In the genomic region with DNA sequence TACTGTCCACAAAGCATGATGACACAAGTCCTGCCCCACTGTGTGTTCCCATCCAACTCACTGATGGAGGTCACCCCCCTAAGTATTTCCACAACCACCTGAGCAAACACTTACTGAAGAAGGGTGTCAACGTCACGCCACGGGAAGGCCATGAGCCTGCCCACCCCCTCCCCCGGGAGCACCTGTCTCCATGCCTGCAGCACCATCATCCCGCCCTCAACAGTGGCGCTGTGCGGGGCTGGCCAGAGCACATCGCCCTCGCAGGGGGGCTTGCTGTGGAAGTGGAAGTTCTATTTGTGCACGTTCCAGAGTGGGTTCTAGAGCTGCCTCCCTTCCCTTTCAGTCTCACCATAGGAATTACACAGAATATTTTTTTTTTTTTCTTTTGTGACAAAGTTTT, we compare ENCODE assay signal across 31 cellular contexts. TPM values are rescaled to one million over a fixed set of nuclear protein-coding genes. Genes with fewer than 3 reads are reported as not detected.
"Had no signal": no experiment of that assay in that cellular context is flagged by ENCODE, and none has a peak within 500 bp of the region (broad histone marks: within the 10 kb centered on the region; RNA-seq: fewer than 3 reads in every experiment).

No MANE protein-coding gene starts in this region.

- DNase-seq: activated CD4-positive, alpha-beta T cell treated with anti-CD3 and anti-CD28 coated beads for 1 hour; activated CD4-positive, alpha-beta T cell treated with anti-CD3 and anti-CD28 coated beads, Interleukin-2, amount 50 U/mL, for 1 hour; activated CD8-positive, alpha-beta T cell treated with anti-CD3 and anti-CD28 coated beads for 36 hours; activated gamma-delta T cell treated with Interleukin-2 at 50 U/mL for 16 hours; activated naive CD4-positive, alpha-beta T cell treated with anti-CD3 and anti-CD28 coated beads, Interleukin-2, amount 50 U/mL, for 16 hours; activated T-cell treated with anti-CD3 and anti-CD28 coated beads, Interleukin-2, amount 50 U/mL, for 4 hours; central memory CD4-positive, alpha-beta T cell; left cardiac atrium; left ventricle myocardium superior; nucleus accumbens; pancreas; psoas muscle; stimulated activated CD4-positive, alpha-beta T cell treated with anti-CD3 and anti-CD28 coated beads, Interleukin-1b, Interleukin-23, amount 100 ng/mL, for 48 hours; stimulated activated CD4-positive, alpha-beta T cell treated with anti-CD3 and anti-CD28 coated beads, Interleukin-4, amount 100 ng/mL, for 4 hours; stimulated activated CD8-positive, alpha-beta memory T cell treated with anti-CD3 and anti-CD28 coated beads, Interleukin-4, amount 100 ng/mL, for 48 hours; stomach; T1000; thyroid gland; upper lobe of right lung had no signal

- H3K4me3 Mint-ChIP-seq: activated CD8-positive, alpha-beta T cell treated with anti-CD3 and anti-CD28 coated beads for 36 hours; activated T-cell treated with anti-CD3 and anti-CD28 coated beads, Interleukin-2, amount 50 U/mL, for 4 hours; activated T-helper 17 cell treated with anti-CD3 and anti-CD28 coated beads, Interleukin-2, amount 50 U/mL, for 72 hours; stimulated activated memory B cell treated with anti-CD40 and anti-IgM and Interleukin-4, amounts not matched to agents 10 μg/mL and 1 μg/mL and 100 μg/mL, for 72 hours; WTC11 had no signal

- H3K27ac Mint-ChIP-seq: activated CD8-positive, alpha-beta T cell treated with anti-CD3 and anti-CD28 coated beads for 36 hours; activated T-helper 17 cell treated with anti-CD3 and anti-CD28 coated beads, Interleukin-2, amount 50 U/mL, for 72 hours; nephron; stimulated activated memory B cell treated with anti-CD40 and anti-IgM and Interleukin-4, amounts not matched to agents 10 μg/mL and 1 μg/mL and 100 μg/mL, for 72 hours; WTC11 had no signal

- H3K4me3 ChIP-seq: breast epithelium, gastroesophageal sphincter, hepatocyte, pancreas, psoas muscle, smooth muscle cell, stomach, thyroid gland, upper lobe of right lung had no signal

- H3K4me2 ChIP-seq: hepatocyte, smooth muscle cell had no signal

- H2AFZ ChIP-seq: hepatocyte had no signal

- H3K36me3 ChIP-seq: breast epithelium had no signal

- H3K4me1 Mint-ChIP-seq: activated T-helper 17 cell treated with anti-CD3 and anti-CD28 coated beads, Interleukin-2, amount 50 U/mL, for 72 hours had no signal

- H3K9me3 ChIP-seq: breast epithelium, gastroesophageal sphincter, pancreas, psoas muscle, stomach, thyroid gland, upper lobe of right lung had no signal

- H3K27ac ChIP-seq: breast epithelium, gastroesophageal sphincter, hepatocyte, pancreas, psoas muscle, stomach, thyroid gland, upper lobe of right lung had no signal

- H3K9me3 Mint-ChIP-seq: activated CD8-positive, alpha-beta T cell treated with anti-CD3 and anti-CD28 coated beads for 36 hours; activated T-cell treated with anti-CD3 and anti-CD28 coated beads, Interleukin-2, amount 50 U/mL, for 4 hours; activated T-helper 17 cell treated with anti-CD3 and anti-CD28 coated beads, Interleukin-2, amount 50 U/mL, for 72 hours; nephron; stimulated activated memory B cell treated with anti-CD40 and anti-IgM and Interleukin-4, amounts not matched to agents 10 μg/mL and 1 μg/mL and 100 μg/mL, for 72 hours; WTC11 had no signal

- H3K27me3 ChIP-seq: breast epithelium, gastroesophageal sphincter, hepatocyte, pancreas, stomach, thyroid gland, upper lobe of right lung had no signal

- H3K27me3 Mint-ChIP-seq: activated CD8-positive, alpha-beta T cell treated with anti-CD3 and anti-CD28 coated beads for 36 hours; activated T-helper 17 cell treated with anti-CD3 and anti-CD28 coated beads, Interleukin-2, amount 50 U/mL, for 72 hours; stimulated activated memory B cell treated with anti-CD40 and anti-IgM and Interleukin-4, amounts not matched to agents 10 μg/mL and 1 μg/mL and 100 μg/mL, for 72 hours had no signal

RNA-seq across cellular contexts. Expression of a gene that starts 24.1 kb away (rescaled TPM):
- total RNA-seq: activated CD8-positive, alpha-beta T cell treated with anti-CD3 and anti-CD28 coated beads for 36 hours; activated T-cell treated with anti-CD3 and anti-CD28 coated beads, Interleukin-2, amount 50 U/mL, for 4 hours; endothelial cell of umbilical vein; fibroblast of lung; fibroblast of villous mesenchyme; left cardiac atrium; left ventricle myocardium superior; mesenteric fat pad; psoas muscle had no signal
- polyA plus RNA-seq: fibroblast of lung, smooth muscle cell had no signal
